Comparison of ENCODE assay signal across 1 cellular context in genomic region chr15:48300038-48300437, GRCh38.
A peak's percentile ranks its signal among the peaks of the same experiment; 100 is the strongest.
TF ChIP-seq lines count a peak whose summit lies in the region.

No MANE protein-coding gene starts in this region.

TF ChIP-seq in H1, 55 proteins besides CTCF, POLR2A, EP300 and RAD21:
- TF ChIP-seq, protein P1, sequence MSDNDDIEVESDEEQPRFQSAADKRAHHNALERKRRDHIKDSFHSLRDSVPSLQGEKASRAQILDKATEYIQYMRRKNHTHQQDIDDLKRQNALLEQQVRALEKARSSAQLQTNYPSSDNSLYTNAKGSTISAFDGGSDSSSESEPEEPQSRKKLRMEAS (IDR thresholded peaks at IDR 0.05), result 0 out of 2 replicates have a peak, but pooled peaks have one; percentile 28
- no peak for TF ChIP-seq SRF (IDR thresholded peaks at IDR 0.05; ENCODE audit: low read depth, low read length)
TF ChIP-seq in H1: peak in this region for 1.
